In the genomic region with DNA sequence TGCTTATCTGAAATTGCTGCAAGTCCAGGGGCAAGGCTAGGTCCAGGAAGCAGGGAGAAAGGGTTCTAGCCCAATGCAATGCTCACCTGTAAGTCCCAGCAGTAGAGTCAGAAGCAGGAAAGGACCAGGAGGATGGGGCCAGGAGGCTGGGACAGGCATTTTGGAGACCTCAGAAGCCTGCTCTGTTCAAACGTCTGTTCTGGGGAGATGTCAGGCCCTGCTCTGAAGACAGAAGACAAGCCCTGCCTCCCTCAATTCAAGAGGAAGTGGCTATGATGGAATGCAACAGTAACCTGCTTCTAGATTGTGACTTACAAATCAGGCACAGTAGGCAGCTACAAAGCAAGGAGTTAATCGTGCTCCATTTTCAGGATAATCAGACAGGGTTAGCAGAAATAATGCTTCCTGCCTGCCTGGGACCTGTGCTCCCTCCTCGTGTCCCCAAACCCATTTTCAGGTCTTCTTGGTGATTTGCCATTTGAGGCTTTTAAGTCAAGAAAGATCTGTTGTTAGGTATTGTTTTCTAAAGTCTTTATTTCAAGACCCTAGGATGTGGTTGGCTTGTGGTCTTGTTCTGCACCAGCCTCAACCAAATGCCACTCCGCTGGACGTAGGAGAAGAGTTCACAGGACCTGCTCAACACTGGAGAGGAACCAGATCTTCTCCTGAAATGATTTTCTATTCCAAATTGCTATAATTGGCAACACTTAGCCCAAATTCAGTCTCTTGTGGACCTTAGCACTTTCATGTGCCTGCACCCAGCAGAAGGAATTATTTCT, we compare ENCODE assay signal across 16 cellular contexts. TPM values are rescaled to one million over a fixed set of nuclear protein-coding genes. Genes with fewer than 3 reads are reported as not detected.
A peak's percentile ranks its signal among the peaks of the same experiment; 100 is the strongest.
DNase-seq lines count a peak whose midpoint lies in the region; ATAC-seq and TF ChIP-seq lines count a peak whose summit lies in the region.
"Had no signal": no experiment of that assay in that cellular context is flagged by ENCODE, and none has a peak within 500 bp of the region (broad histone marks: within the 10 kb centered on the region; RNA-seq: fewer than 3 reads in every experiment).

SIRPG (minus strand) TSS at position 224 of the 779 bp plus-strand sequence; CDS start at position 159, 65 bp downstream.

- CTCF ChIA-PET in activated CD4-positive, alpha-beta T cell treated with anti-CD3 and anti-CD28 coated beads for 36 hours (lab: Charles Lee) = interaction anchor here (1.2 kb wide), 1 partner anchor 10 kb away, joined by 5 read pairs; no protein-coding TSS in a partner anchor

- ATAC-seq in activated CD4-positive, alpha-beta T cell treated with anti-CD3 and anti-CD28 coated beads for 36 hours = peak; percentile 54
- peak; percentile 40 for ATAC-seq in activated T-helper 17 cell treated with anti-CD3 and anti-CD28 coated beads, Interleukin-2, amount 50 U/mL, for 72 hours (replicated peaks)
- peak in 1 of 2 donors; percentile 46 for ATAC-seq in natural killer cell treated with Interleukin-12 subunit alpha and Interleukin-12 subunit beta and Interleukin-15 and Interleukin-18, amount 100 ng/mL, for 72 hours

- peak; percentile 59 for DNase-seq in activated CD4-positive, alpha-beta T cell treated with anti-CD3 and anti-CD28 coated beads for 36 hours
- DNase-seq in activated CD4-positive, alpha-beta T cell treated with anti-CD3 and anti-CD28 coated beads, Interleukin-2, amount 50 U/mL, for 4 hours = no peak
- DNase-seq in NB4 (ENCODE audit: low read depth) (peak; percentile 86), right atrium auricular region (ENCODE audit: low spot score) (no peak), smooth muscle cell (lab: John Stamatoyannopoulos, UW; ENCODE audit: unreplicated experiment) (no peak)
- no peak for DNase-seq in natural killer cell treated with Interleukin-12 subunit alpha and Interleukin-12 subunit beta and Interleukin-15 and Interleukin-18, amount 100 ng/mL, for 72 hours (ENCODE audit: low spot score)
- no peak for DNase-seq in effector CD4-positive, alpha-beta T cell
- DNase-seq: Calu3, erythroblast, HFFc6, hippocampal formation, NCI-H1694 treated with DMSO at 0.1 percent for 48 hours, NCI-H69 had no signal

- H3K27me3 ChIP-seq in right atrium auricular region (no peaks in the 10 kb centered on the region), smooth muscle cell (ENCODE audit: low read depth) (peaks cover 6% of the 10 kb centered on the region)
- H3K27me3 ChIP-seq: tibial nerve had no signal

- H3K79me2 ChIP-seq in smooth muscle cell (ENCODE audit: low read depth) = no peaks in the 10 kb centered on the region

- 80% methylated on average over 5 of the region's 5 CpGs for WGBS in smooth muscle cell (ENCODE audit: low lambda C conversion rate)

- intact Hi-C loops in activated CD4-positive, alpha-beta T cell treated with anti-CD3 and anti-CD28 coated beads for 36 hours (cut with DNase I, micrococcal nuclease) = loop anchor here in 1 of 2 experiments (5.0 kb wide), 1 partner anchor 75 kb away; no protein-coding TSS in a partner anchor

- no peak within 1 kb of the TSS for H3K4me2 ChIP-seq in smooth muscle cell

- no peak within 1 kb of the TSS for H3K9ac ChIP-seq in smooth muscle cell (ENCODE audit: low read depth)

- peaks cover 90% of the 10 kb centered on the region for H3K4me1 Mint-ChIP-seq in activated CD4-positive, alpha-beta T cell treated with anti-CD3 and anti-CD28 coated beads for 36 hours
- H3K4me1 Mint-ChIP-seq in activated T-helper 17 cell treated with anti-CD3 and anti-CD28 coated beads, Interleukin-2, amount 50 U/mL, for 72 hours = peaks cover 81% of the 10 kb centered on the region
- peaks cover 43 to 72% of the 10 kb centered on the region in 2 donors for H3K4me1 Mint-ChIP-seq in natural killer cell treated with Interleukin-12 subunit alpha and Interleukin-12 subunit beta and Interleukin-15 and Interleukin-18, amount 100 ng/mL, for 72 hours (ENCODE audit: low read depth in 2 of 2)

- H3K9me3 ChIP-seq in right atrium auricular region = no peaks in the 10 kb centered on the region
- no peaks in the 10 kb centered on the region for H3K9me3 ChIP-seq in smooth muscle cell (replicated peaks; ENCODE audit: low read depth)

- peak within 1 kb of the TSS; percentile 22 for H3K4me3 ChIP-seq in NB4 (ENCODE audit: low read depth, low read length)
- no peak within 1 kb of the TSS for H3K4me3 ChIP-seq in right atrium auricular region
- no peak within 1 kb of the TSS for H3K4me3 ChIP-seq in smooth muscle cell

- no peaks in the 10 kb centered on the region for H3K27me3 Mint-ChIP-seq in activated CD4-positive, alpha-beta T cell treated with anti-CD3 and anti-CD28 coated beads for 36 hours
- H3K27me3 Mint-ChIP-seq in activated T-helper 17 cell treated with anti-CD3 and anti-CD28 coated beads, Interleukin-2, amount 50 U/mL, for 72 hours = no peaks in the 10 kb centered on the region
- peaks cover 0 to 8% of the 10 kb centered on the region in 2 donors for H3K27me3 Mint-ChIP-seq in natural killer cell treated with Interleukin-12 subunit alpha and Interleukin-12 subunit beta and Interleukin-15 and Interleukin-18, amount 100 ng/mL, for 72 hours

- H3K27ac ChIP-seq in right atrium auricular region (no peak within 1 kb of the TSS), smooth muscle cell (ENCODE audit: low read depth) (no peak within 1 kb of the TSS)

- peak within 1 kb of the TSS; percentile 98 for H3K27ac Mint-ChIP-seq in activated CD4-positive, alpha-beta T cell treated with anti-CD3 and anti-CD28 coated beads for 36 hours
- H3K27ac Mint-ChIP-seq in activated T-helper 17 cell treated with anti-CD3 and anti-CD28 coated beads, Interleukin-2, amount 50 U/mL, for 72 hours = peak within 1 kb of the TSS; percentile 90
- H3K27ac Mint-ChIP-seq in natural killer cell treated with Interleukin-12 subunit alpha and Interleukin-12 subunit beta and Interleukin-15 and Interleukin-18, amount 100 ng/mL, for 72 hours = peak within 1 kb of the TSS; percentile 48 to 75
- H3K27ac Mint-ChIP-seq: HFFc6 had no signal

- peaks cover 40% of the 10 kb centered on the region for H3K36me3 Mint-ChIP-seq in activated CD4-positive, alpha-beta T cell treated with anti-CD3 and anti-CD28 coated beads for 36 hours (ENCODE audit: low read depth)
- H3K36me3 Mint-ChIP-seq in activated T-helper 17 cell treated with anti-CD3 and anti-CD28 coated beads, Interleukin-2, amount 50 U/mL, for 72 hours (ENCODE audit: low read depth) = peaks cover 32% of the 10 kb centered on the region
- H3K36me3 Mint-ChIP-seq in natural killer cell treated with Interleukin-12 subunit alpha and Interleukin-12 subunit beta and Interleukin-15 and Interleukin-18, amount 100 ng/mL, for 72 hours = no peaks in the 10 kb centered on the region

- H3K9me3 Mint-ChIP-seq in activated CD4-positive, alpha-beta T cell treated with anti-CD3 and anti-CD28 coated beads for 36 hours (ENCODE audit: low read depth) = peaks cover 13% of the 10 kb centered on the region
- no peaks in the 10 kb centered on the region for H3K9me3 Mint-ChIP-seq in activated T-helper 17 cell treated with anti-CD3 and anti-CD28 coated beads, Interleukin-2, amount 50 U/mL, for 72 hours
- H3K9me3 Mint-ChIP-seq in natural killer cell treated with Interleukin-12 subunit alpha and Interleukin-12 subunit beta and Interleukin-15 and Interleukin-18, amount 100 ng/mL, for 72 hours = no peaks in the 10 kb centered on the region
- H3K9me3 Mint-ChIP-seq: HFFc6 had no signal

- H2AFZ ChIP-seq in smooth muscle cell (ENCODE audit: low read depth) = no peak within 1 kb of the TSS

- TF ChIP-seq POLR2A in NB4 (IDR thresholded peaks at IDR 0.05; ENCODE audit: extremely low read depth, insufficient read length) = peak; percentile 56

- H3K4me3 Mint-ChIP-seq in activated CD4-positive, alpha-beta T cell treated with anti-CD3 and anti-CD28 coated beads for 36 hours = peak within 1 kb of the TSS; percentile 84
- H3K4me3 Mint-ChIP-seq in activated T-helper 17 cell treated with anti-CD3 and anti-CD28 coated beads, Interleukin-2, amount 50 U/mL, for 72 hours = peak within 1 kb of the TSS; percentile 90
- H3K4me3 Mint-ChIP-seq in natural killer cell treated with Interleukin-12 subunit alpha and Interleukin-12 subunit beta and Interleukin-15 and Interleukin-18, amount 100 ng/mL, for 72 hours = peak within 1 kb of the TSS; percentile 79
- H3K4me3 Mint-ChIP-seq: HFFc6 had no signal

- H3K36me3 ChIP-seq in right atrium auricular region (no peaks in the 10 kb centered on the region), smooth muscle cell (ENCODE audit: low read depth) (no peaks in the 10 kb centered on the region)
- H3K36me3 ChIP-seq: tibial nerve had no signal

- no peaks in the 10 kb centered on the region for H3F3A ChIP-seq in smooth muscle cell (ENCODE audit: low read depth)

- no peak for TF ChIP-seq CTCF in NB4 (IDR thresholded peaks at IDR 0.05; ENCODE audit: low read depth, low read length)
- TF ChIP-seq CTCF in right atrium auricular region (IDR thresholded peaks at IDR 0.05) = no peak
- no peak for TF ChIP-seq CTCF in smooth muscle cell (IDR thresholded peaks at IDR 0.05; ENCODE audit: borderline replicate concordance, insufficient read depth, poor library complexity, severe bottlenecking)

- H3K4me1 ChIP-seq in right atrium auricular region = no peaks in the 10 kb centered on the region
- no peaks in the 10 kb centered on the region for H3K4me1 ChIP-seq in smooth muscle cell (ENCODE audit: low read depth)
- H3K4me1 ChIP-seq: tibial nerve had no signal

- H4K20me1 ChIP-seq in smooth muscle cell (ENCODE audit: low read depth) = no peaks in the 10 kb centered on the region

- POLR2A ChIA-PET in activated CD4-positive, alpha-beta T cell treated with anti-CD3 and anti-CD28 coated beads for 36 hours (lab: Charles Lee) = no interaction called here

RNA-seq across cellular contexts. Expression of gene SIRPG, which starts in this region (rescaled TPM):
- total RNA-seq in activated CD4-positive, alpha-beta T cell treated with anti-CD3 and anti-CD28 coated beads for 36 hours = 10 to 100 TPM; 34.3 to 48.7 TPM
- 10 to 100 TPM; 32.0 to 62.9 TPM for total RNA-seq in activated T-helper 17 cell treated with anti-CD3 and anti-CD28 coated beads, Interleukin-2, amount 50 U/mL, for 72 hours
- total RNA-seq in natural killer cell treated with Interleukin-12 subunit alpha and Interleukin-12 subunit beta and Interleukin-15 and Interleukin-18, amount 100 ng/mL, for 72 hours = 1 to 10 TPM; 1.3 to 2.4 TPM
- total RNA-seq in right atrium auricular region (not detected), smooth muscle cell (not detected in 2 replicates)
- not detected in 2 replicates for polyA plus RNA-seq in smooth muscle cell
- total RNA-seq: A172, Calu3, HFFc6 had no signal

Comparison
In these comparisons a context has a peak if more than half of its experiments do, and no peak if none do; other contexts are left out.
1. RNA of gene SIRPG (total RNA-seq): 32.0 to 62.9 TPM in activated T-helper 17 cell treated with anti-CD3 and anti-CD28 coated beads, Interleukin-2, amount 50 U/mL, for 72 hours and 34.3 to 48.7 TPM in activated CD4-positive, alpha-beta T cell treated with anti-CD3 and anti-CD28 coated beads for 36 hours; 1.3 to 2.4 TPM in natural killer cell treated with Interleukin-12 subunit alpha and Interleukin-12 subunit beta and Interleukin-15 and Interleukin-18, amount 100 ng/mL, for 72 hours, not detected in right atrium auricular region and not detected in smooth muscle cell; every median in the first group is over 4 times any median in the second.
2. DNase-seq: peak in activated CD4-positive, alpha-beta T cell treated with anti-CD3 and anti-CD28 coated beads for 36 hours (single experiment) and NB4 (single experiment); none in activated CD4-positive, alpha-beta T cell treated with anti-CD3 and anti-CD28 coated beads, Interleukin-2, amount 50 U/mL, for 4 hours (0 of 2), natural killer cell treated with Interleukin-12 subunit alpha and Interleukin-12 subunit beta and Interleukin-15 and Interleukin-18, amount 100 ng/mL, for 72 hours (single experiment), right atrium auricular region (single experiment), smooth muscle cell (single experiment) and effector CD4-positive, alpha-beta T cell (single experiment).
3. Peak in every context shown above with its lines, with median percentiles within 50 percentile points of each other: H3K27ac Mint-ChIP-seq and H3K4me3 Mint-ChIP-seq.